ENCODE assay signal across 1 cellular context in the genomic region with DNA sequence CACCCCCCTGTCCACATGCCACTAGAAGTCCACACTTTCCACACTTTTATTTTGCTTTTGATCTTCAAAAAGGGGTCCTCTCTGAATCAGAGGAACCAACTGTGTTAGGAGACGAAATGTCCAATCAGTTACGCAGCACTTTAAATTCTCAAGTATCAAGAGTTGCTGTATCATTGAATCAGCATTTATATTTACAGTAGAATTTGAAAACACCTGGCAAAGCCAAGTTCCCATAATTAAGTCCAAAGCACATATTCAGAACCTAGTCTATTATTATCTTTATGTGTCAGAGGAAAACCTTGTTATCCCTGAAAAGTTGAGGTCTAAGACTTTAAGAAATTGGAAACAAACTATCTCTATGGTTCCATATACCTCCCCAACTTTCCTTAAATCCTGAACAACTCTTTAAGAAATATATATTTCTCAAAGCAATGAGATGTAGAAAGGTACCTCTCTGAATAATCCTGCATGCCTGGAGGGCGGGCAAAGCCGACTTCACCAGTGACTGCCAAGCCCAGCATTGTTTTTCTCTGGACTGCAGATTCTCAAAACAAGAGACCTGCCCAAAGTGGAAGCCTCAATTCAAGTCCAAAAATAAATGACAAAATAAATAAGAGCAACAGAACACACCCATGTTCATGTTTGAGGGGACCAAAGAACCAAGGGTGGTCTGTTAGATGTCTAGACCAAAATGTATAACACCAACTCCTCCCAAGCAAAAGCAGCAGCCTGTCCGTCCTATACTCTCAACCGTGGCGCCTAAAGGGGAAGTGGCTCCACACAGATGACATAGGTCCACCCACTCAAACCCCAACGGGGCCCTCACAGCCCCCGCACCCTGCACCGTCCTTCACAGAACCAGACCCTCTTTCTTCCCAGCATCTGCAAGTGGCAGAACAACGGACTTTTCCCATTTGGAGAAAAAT.
TF ChIP-seq lines count a peak whose summit lies in the region.

No MANE protein-coding gene starts in this region.

TF ChIP-seq in HepG2, 621 proteins besides CTCF, POLR2A, EP300 and RAD21 (continued from another document):
- TF ChIP-seq, protein P1, sequence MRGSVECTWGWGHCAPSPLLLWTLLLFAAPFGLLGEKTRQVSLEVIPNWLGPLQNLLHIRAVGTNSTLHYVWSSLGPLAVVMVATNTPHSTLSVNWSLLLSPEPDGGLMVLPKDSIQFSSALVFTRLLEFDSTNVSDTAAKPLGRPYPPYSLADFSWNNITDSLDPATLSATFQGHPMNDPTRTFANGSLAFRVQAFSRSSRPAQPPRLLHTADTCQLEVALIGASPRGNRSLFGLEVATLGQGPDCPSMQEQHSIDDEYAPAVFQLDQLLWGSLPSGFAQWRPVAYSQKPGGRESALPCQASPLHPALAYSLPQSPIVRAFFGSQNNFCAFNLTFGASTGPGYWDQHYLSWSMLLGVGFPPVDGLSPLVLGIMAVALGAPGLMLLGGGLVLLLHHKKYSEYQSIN (CRISPR knock-in tag; IDR thresholded peaks at IDR 0.05; ENCODE audit: borderline replicate concordance): no peak
- TF ChIP-seq ZNF282 (IDR thresholded peaks at IDR 0.05; ENCODE audit: partially characterized antibody): no peak
- TF ChIP-seq RBFOX2 (IDR thresholded peaks at IDR 0.05; ENCODE audit: low read depth, low read length): no peak
- TF ChIP-seq, protein P2, sequence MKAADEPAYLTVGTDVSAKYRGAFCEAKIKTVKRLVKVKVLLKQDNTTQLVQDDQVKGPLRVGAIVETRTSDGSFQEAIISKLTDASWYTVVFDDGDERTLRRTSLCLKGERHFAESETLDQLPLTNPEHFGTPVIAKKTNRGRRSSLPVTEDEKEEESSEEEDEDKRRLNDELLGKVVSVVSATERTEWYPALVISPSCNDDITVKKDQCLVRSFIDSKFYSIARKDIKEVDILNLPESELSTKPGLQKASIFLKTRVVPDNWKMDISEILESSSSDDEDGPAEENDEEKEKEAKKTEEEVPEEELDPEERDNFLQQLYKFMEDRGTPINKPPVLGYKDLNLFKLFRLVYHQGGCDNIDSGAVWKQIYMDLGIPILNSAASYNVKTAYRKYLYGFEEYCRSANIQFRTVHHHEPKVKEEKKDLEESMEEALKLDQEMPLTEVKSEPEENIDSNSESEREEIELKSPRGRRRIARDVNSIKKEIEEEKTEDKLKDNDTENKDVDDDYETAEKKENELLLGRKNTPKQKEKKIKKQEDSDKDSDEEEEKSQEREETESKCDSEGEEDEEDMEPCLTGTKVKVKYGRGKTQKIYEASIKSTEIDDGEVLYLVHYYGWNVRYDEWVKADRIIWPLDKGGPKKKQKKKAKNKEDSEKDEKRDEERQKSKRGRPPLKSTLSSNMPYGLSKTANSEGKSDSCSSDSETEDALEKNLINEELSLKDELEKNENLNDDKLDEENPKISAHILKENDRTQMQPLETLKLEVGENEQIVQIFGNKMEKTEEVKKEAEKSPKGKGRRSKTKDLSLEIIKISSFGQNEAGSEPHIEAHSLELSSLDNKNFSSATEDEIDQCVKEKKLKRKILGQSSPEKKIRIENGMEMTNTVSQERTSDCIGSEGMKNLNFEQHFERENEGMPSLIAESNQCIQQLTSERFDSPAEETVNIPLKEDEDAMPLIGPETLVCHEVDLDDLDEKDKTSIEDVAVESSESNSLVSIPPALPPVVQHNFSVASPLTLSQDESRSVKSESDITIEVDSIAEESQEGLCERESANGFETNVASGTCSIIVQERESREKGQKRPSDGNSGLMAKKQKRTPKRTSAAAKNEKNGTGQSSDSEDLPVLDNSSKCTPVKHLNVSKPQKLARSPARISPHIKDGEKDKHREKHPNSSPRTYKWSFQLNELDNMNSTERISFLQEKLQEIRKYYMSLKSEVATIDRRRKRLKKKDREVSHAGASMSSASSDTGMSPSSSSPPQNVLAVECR (CRISPR knock-in tag; IDR thresholded peaks at IDR 0.05; ENCODE audit: borderline replicate concordance): no peak
- TF ChIP-seq, protein P3, sequence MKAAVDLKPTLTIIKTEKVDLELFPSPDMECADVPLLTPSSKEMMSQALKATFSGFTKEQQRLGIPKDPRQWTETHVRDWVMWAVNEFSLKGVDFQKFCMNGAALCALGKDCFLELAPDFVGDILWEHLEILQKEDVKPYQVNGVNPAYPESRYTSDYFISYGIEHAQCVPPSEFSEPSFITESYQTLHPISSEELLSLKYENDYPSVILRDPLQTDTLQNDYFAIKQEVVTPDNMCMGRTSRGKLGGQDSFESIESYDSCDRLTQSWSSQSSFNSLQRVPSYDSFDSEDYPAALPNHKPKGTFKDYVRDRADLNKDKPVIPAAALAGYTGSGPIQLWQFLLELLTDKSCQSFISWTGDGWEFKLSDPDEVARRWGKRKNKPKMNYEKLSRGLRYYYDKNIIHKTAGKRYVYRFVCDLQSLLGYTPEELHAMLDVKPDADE (CRISPR knock-in tag; IDR thresholded peaks at IDR 0.05): no peak
- no peak for TF ChIP-seq TAF15 (IDR thresholded peaks at IDR 0.05; ENCODE audit: low read depth, low read length, poor library complexity, severe bottlenecking)
- no peak for TF ChIP-seq SYNCRIP (IDR thresholded peaks at IDR 0.05; ENCODE audit: insufficient read depth, low read depth, low read length)
